In the genomic region with DNA sequence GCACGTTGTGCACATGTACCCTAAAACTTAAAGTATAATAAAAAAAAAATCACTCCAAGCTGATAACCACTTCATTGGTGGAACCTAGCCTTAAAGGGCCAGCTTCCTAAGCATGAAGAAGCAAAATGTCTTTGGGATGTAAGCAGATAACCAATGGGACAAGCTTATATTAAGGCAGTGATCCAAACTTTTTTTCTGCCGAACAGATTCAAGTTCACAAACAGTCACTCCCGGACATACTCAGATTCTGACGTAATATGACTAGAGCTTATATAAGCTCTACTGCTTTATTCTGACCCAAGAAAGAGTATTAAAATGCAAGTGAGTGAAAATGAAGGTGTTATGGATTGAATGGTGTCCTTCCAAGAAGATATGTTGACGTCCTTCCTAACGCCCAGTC, we compare ENCODE assay signal across 21 cellular contexts.
"Had no signal": no experiment of that assay in that cellular context is flagged by ENCODE, and none has a peak within 500 bp of the region (broad histone marks: within the 10 kb centered on the region; RNA-seq: fewer than 3 reads in every experiment).

No MANE protein-coding gene starts in this region.

- ATAC-seq: activated CD4-positive, CD25-positive, alpha-beta regulatory T cell treated with anti-CD3 and anti-CD28 coated beads, Interleukin-2, amount 50 U/mL, for 24 hours; activated CD8-positive, alpha-beta memory T cell treated with anti-CD3 and anti-CD28 coated beads, Interleukin-2, amount 10 ng/mL, durations not matched to agents 7 days and 5 days; SK-N-SH treated with all-trans-retinoic acid at 6 μM for 48 hours had no signal

- H3K27me3 ChIP-seq: MG63, Peyer's patch, SJSA1 had no signal

- H3K4me1 ChIP-seq: Peyer's patch, SJSA1 had no signal

- H3K4me3 ChIP-seq: MG63, Peyer's patch, SJSA1 had no signal

- H3K36me3 ChIP-seq: MG63, Peyer's patch, SJSA1 had no signal

- DNase-seq: activated CD4-positive, alpha-beta T cell treated with anti-CD3 and anti-CD28 coated beads for 4 hours; activated CD8-positive, alpha-beta memory T cell treated with anti-CD3 and anti-CD28 coated beads, Interleukin-2, amount 10 ng/mL, durations not matched to agents 7 days and 5 days; activated effector memory CD4-positive, alpha-beta T cell treated with Interleukin-2 at 50 U/mL for 16 hours; activated naive CD4-positive, alpha-beta T cell; activated T-cell treated with anti-CD3 and anti-CD28 coated beads, Interleukin-2, amount 50 U/mL, for 24 hours; aorta; MG63; MV-4-11; NCI-H1092 treated with DMSO at 0.1 percent for 48 hours; NCI-H1436; NCI-H1694 treated with DMSO at 0.1 percent for 48 hours; NCI-H2029 treated with DMSO at 0.1 percent for 48 hours; NCI-H345; NCI-H510A treated with DMSO at 0.1 percent for 48 hours; NCI-H69; Peyer's patch; SHP77; SW 1271 had no signal

- H3K9me3 ChIP-seq: MG63, Peyer's patch, SJSA1 had no signal

- H3K27ac ChIP-seq: Peyer's patch, SJSA1 had no signal
